10 cellular contexts compared by ENCODE assay signal in genomic region chr7:27223941-27224590, GRCh38. TPM values are rescaled to one million over a fixed set of nuclear protein-coding genes. Genes with fewer than 3 reads are reported as not detected.
"Had no signal": no experiment of that assay in that cellular context is flagged by ENCODE, and none has a peak within 500 bp of the region (broad histone marks: within the 10 kb centered on the region; RNA-seq: fewer than 3 reads in every experiment).

No MANE protein-coding gene starts in this region.

- H3K9me3 Mint-ChIP-seq: HFFc6 had no signal

- H3K27ac Mint-ChIP-seq: HFFc6 had no signal

- H3K27ac ChIP-seq: GM23248 had no signal

- H3K4me3 Mint-ChIP-seq: HFFc6 had no signal

- H3K4me3 ChIP-seq: GM23248 had no signal

- FAIRE-seq: H1, H54 had no signal

- ATAC-seq: HCT116 had no signal

- H2AFZ ChIP-seq: GM23248 had no signal

- DNase-seq: GM23248, GOT3, H7, H9, HCEC 1CT, HFFc6 had no signal

RNA-seq across cellular contexts. Expression of gene EVX1, which starts 18.5 kb away (rescaled TPM):
- total RNA-seq: GM23248, H1, H4, H7, H9, HFFc6 had no signal
- polyA plus RNA-seq: GM23248, H1 had no signal

RNA-seq across cellular contexts. Expression of gene HOXA13, which starts 24.2 kb away (rescaled TPM):
- total RNA-seq: H1, H7, H9 had no signal
- polyA plus RNA-seq: H1 had no signal

RNA-seq across cellular contexts. Expression of gene HOXA11, which starts 39.0 kb away (rescaled TPM):
- total RNA-seq: H1, H7, H9 had no signal
- polyA plus RNA-seq: H1 had no signal

RNA-seq across cellular contexts. Expression of gene HOXA10, which starts 49.9 kb away (rescaled TPM):
- total RNA-seq: H1, H7, H9 had no signal
- polyA plus RNA-seq: H1 had no signal

RNA-seq across cellular contexts. Expression of gene HOXA9, which starts 58.7 kb away (rescaled TPM):
- total RNA-seq: H1, H7, H9 had no signal
- polyA plus RNA-seq: H1 had no signal
